ENCODE assay signal across 26 cellular contexts in the genomic region with DNA sequence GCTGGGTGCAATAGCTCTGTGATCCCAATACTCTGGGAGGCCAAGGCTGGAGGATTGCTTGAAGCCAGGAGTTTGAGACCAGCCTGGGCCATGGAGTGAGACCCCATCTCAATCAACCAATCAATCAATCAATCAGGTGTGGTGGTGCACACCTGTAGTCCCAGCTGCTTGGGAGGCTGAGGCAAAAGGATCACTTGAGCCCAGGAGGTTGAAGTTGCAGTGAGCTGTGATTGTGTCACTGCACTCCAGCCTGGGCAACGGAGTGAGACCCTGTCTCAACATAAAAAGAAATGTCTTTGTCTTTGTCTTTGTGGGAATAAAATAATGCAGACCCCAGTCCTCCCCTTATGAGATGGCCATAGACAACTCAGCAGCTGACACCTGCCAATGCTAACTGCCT.
"Had no signal": no experiment of that assay in that cellular context is flagged by ENCODE, and none has a peak within 500 bp of the region (broad histone marks: within the 10 kb centered on the region; RNA-seq: fewer than 3 reads in every experiment).

No MANE protein-coding gene starts in this region.

- H3K9me3 ChIP-seq: adrenal gland, ascending aorta, esophagus squamous epithelium, gastroesophageal sphincter, heart right ventricle had no signal

- H3K9me3 Mint-ChIP-seq: activated CD4-positive, alpha-beta memory T cell treated with anti-CD3 and anti-CD28 coated beads, Interleukin-2, amount 10 ng/mL, durations not matched to agents 7 days and 5 days; activated CD4-positive, alpha-beta T cell treated with anti-CD3 and anti-CD28 coated beads, Interleukin-2, amount 10 ng/mL, durations not matched to agents 7 days and 5 days; activated naive CD8-positive, alpha-beta T cell treated with anti-CD3 and anti-CD28 coated beads for 36 hours; activated naive CD8-positive, alpha-beta T cell treated with anti-CD3 and anti-CD28 coated beads, Interleukin-2, amount 50 U/mL, for 24 hours; activated T-cell treated with anti-CD3 and anti-CD28 coated beads, Interleukin-2, amount 50 U/mL, for 24 hours; activated T-cell treated with anti-CD3 and anti-CD28 coated beads, Interleukin-2, amount 50 U/mL, for 72 hours; activated T-helper 17 cell treated with anti-CD3 and anti-CD28 coated beads, Interleukin-2, amount 50 U/mL, for 72 hours had no signal

- H3K4me1 ChIP-seq: adrenal gland, ascending aorta had no signal

- H3K36me3 Mint-ChIP-seq: activated naive CD8-positive, alpha-beta T cell treated with anti-CD3 and anti-CD28 coated beads for 36 hours; WTC11 had no signal

- DNase-seq: activated CD4-positive, alpha-beta memory T cell treated with anti-CD3 and anti-CD28 coated beads, Interleukin-2, amount 10 ng/mL, durations not matched to agents 7 days and 5 days; activated CD4-positive, alpha-beta T cell treated with anti-CD3 and anti-CD28 coated beads for 1 hour; activated CD4-positive, alpha-beta T cell treated with anti-CD3 and anti-CD28 coated beads for 4 hours; activated CD4-positive, alpha-beta T cell treated with anti-CD3 and anti-CD28 coated beads, Interleukin-2, amount 10 ng/mL, durations not matched to agents 7 days and 5 days; activated CD4-positive, alpha-beta T cell treated with anti-CD3 and anti-CD28 coated beads, Interleukin-2, amount 50 U/mL, for 4 hours; activated CD8-positive, alpha-beta memory T cell treated with anti-CD3 and anti-CD28 coated beads, Interleukin-2, amount 50 U/mL, for 48 hours; activated effector memory CD4-positive, alpha-beta T cell treated with Interleukin-2 at 50 U/mL for 16 hours; activated gamma-delta T cell treated with Interleukin-2 at 50 U/mL for 16 hours; activated naive CD4-positive, alpha-beta T cell treated with anti-CD3 and anti-CD28 coated beads, Interleukin-2, amount 50 U/mL, for 16 hours; activated naive CD4-positive, alpha-beta T cell treated with Interleukin-2 at 50 U/mL for 16 hours; activated naive CD8-positive, alpha-beta T cell treated with anti-CD3 and anti-CD28 coated beads for 36 hours; activated naive CD8-positive, alpha-beta T cell treated with anti-CD3 and anti-CD28 coated beads, Interleukin-2, amount 50 U/mL, for 24 hours; activated T-cell treated with anti-CD3 and anti-CD28 coated beads for 4 hours; activated T-cell treated with anti-CD3 and anti-CD28 coated beads, Interleukin-2, amount 50 U/mL, for 24 hours; activated T-cell treated with anti-CD3 and anti-CD28 coated beads, Interleukin-2, amount 50 U/mL, for 72 hours; adrenal gland; effector CD8-positive, alpha-beta T cell; esophagus squamous epithelium; foreskin melanocyte; T-helper 2 cell had no signal

- ATAC-seq: activated naive CD8-positive, alpha-beta T cell treated with anti-CD3 and anti-CD28 coated beads, Interleukin-2, amount 50 U/mL, for 24 hours; activated T-cell treated with anti-CD3 and anti-CD28 coated beads, Interleukin-2, amount 50 U/mL, for 72 hours; activated T-helper 17 cell treated with anti-CD3 and anti-CD28 coated beads, Interleukin-2, amount 50 U/mL, for 72 hours; WTC11 had no signal

- H3K4me1 Mint-ChIP-seq: activated CD4-positive, alpha-beta memory T cell treated with anti-CD3 and anti-CD28 coated beads, Interleukin-2, amount 10 ng/mL, durations not matched to agents 7 days and 5 days; activated CD4-positive, alpha-beta T cell treated with anti-CD3 and anti-CD28 coated beads, Interleukin-2, amount 10 ng/mL, durations not matched to agents 7 days and 5 days; activated naive CD8-positive, alpha-beta T cell treated with anti-CD3 and anti-CD28 coated beads for 36 hours; activated T-helper 17 cell treated with anti-CD3 and anti-CD28 coated beads, Interleukin-2, amount 50 U/mL, for 72 hours; WTC11 had no signal

- H3K27ac Mint-ChIP-seq: activated CD4-positive, alpha-beta memory T cell treated with anti-CD3 and anti-CD28 coated beads, Interleukin-2, amount 10 ng/mL, durations not matched to agents 7 days and 5 days; activated CD4-positive, alpha-beta T cell treated with anti-CD3 and anti-CD28 coated beads, Interleukin-2, amount 10 ng/mL, durations not matched to agents 7 days and 5 days; activated naive CD8-positive, alpha-beta T cell treated with anti-CD3 and anti-CD28 coated beads for 36 hours; activated naive CD8-positive, alpha-beta T cell treated with anti-CD3 and anti-CD28 coated beads, Interleukin-2, amount 50 U/mL, for 24 hours; activated T-cell treated with anti-CD3 and anti-CD28 coated beads, Interleukin-2, amount 50 U/mL, for 24 hours; activated T-cell treated with anti-CD3 and anti-CD28 coated beads, Interleukin-2, amount 50 U/mL, for 72 hours; activated T-helper 17 cell treated with anti-CD3 and anti-CD28 coated beads, Interleukin-2, amount 50 U/mL, for 72 hours; WTC11 had no signal

- H3K36me3 ChIP-seq: adrenal gland, ascending aorta, esophagus squamous epithelium, gastroesophageal sphincter, heart right ventricle had no signal

- H3K27ac ChIP-seq: adrenal gland, ascending aorta, epithelial cell of prostate, esophagus squamous epithelium, gastroesophageal sphincter had no signal

- H3K4me3 ChIP-seq: adrenal gland, ascending aorta, esophagus squamous epithelium, gastroesophageal sphincter, heart right ventricle had no signal

- H3K27me3 Mint-ChIP-seq: activated naive CD8-positive, alpha-beta T cell treated with anti-CD3 and anti-CD28 coated beads for 36 hours; activated T-cell treated with anti-CD3 and anti-CD28 coated beads, Interleukin-2, amount 50 U/mL, for 24 hours had no signal

- H3K4me3 Mint-ChIP-seq: activated CD4-positive, alpha-beta memory T cell treated with anti-CD3 and anti-CD28 coated beads, Interleukin-2, amount 10 ng/mL, durations not matched to agents 7 days and 5 days; activated CD4-positive, alpha-beta T cell treated with anti-CD3 and anti-CD28 coated beads, Interleukin-2, amount 10 ng/mL, durations not matched to agents 7 days and 5 days; activated naive CD8-positive, alpha-beta T cell treated with anti-CD3 and anti-CD28 coated beads for 36 hours; activated naive CD8-positive, alpha-beta T cell treated with anti-CD3 and anti-CD28 coated beads, Interleukin-2, amount 50 U/mL, for 24 hours; activated T-cell treated with anti-CD3 and anti-CD28 coated beads, Interleukin-2, amount 50 U/mL, for 24 hours; activated T-cell treated with anti-CD3 and anti-CD28 coated beads, Interleukin-2, amount 50 U/mL, for 72 hours; activated T-helper 17 cell treated with anti-CD3 and anti-CD28 coated beads, Interleukin-2, amount 50 U/mL, for 72 hours; WTC11 had no signal
